ENCODE assay signal across 8 cellular contexts in genomic region chr10:109773818-109774440, GRCh38.
A peak's percentile ranks its signal among the peaks of the same experiment; 100 is the strongest.
DNase-seq lines count a peak whose midpoint lies in the region; ATAC-seq and TF ChIP-seq lines count a peak whose summit lies in the region.

No MANE protein-coding gene starts in this region.

- no peaks in the 10 kb centered on the region for H3K4me1 Mint-ChIP-seq in stimulated activated effector memory CD8-positive, alpha-beta T cell treated with anti-CD3 and anti-CD28 coated beads, Interleukin-12 subunit alpha, Interleukin-12 subunit beta, amount 100 ng/mL, for 72 hours

- H3K27ac Mint-ChIP-seq in stimulated activated effector memory CD8-positive, alpha-beta T cell treated with anti-CD3 and anti-CD28 coated beads, Interleukin-12 subunit alpha, Interleukin-12 subunit beta, amount 100 ng/mL, for 72 hours, result no peak overlapping the region

- DNase-seq in GM03348 (ENCODE audit: low spot score) (peak; percentile 60), SKM-1 (lab: John Stamatoyannopoulos, UW; ENCODE audit: unreplicated experiment) (peak; percentile 7), iris pigment epithelial cell (ENCODE audit: low read depth) (peak; percentile 48), gastrocnemius medialis (no peak), ecto neural progenitor cell (ENCODE audit: low spot score) (no peak)
- DNase-seq in stimulated activated effector memory CD8-positive, alpha-beta T cell treated with anti-CD3 and anti-CD28 coated beads, Interleukin-12 subunit alpha, Interleukin-12 subunit beta, amount 100 ng/mL, for 72 hours (ENCODE audit: low spot score in 2 of 2), result no peak

- no peaks in the 10 kb centered on the region for H3K4me1 ChIP-seq in gastrocnemius medialis

- no peaks in the 10 kb centered on the region for H3K36me3 Mint-ChIP-seq in stimulated activated effector memory CD8-positive, alpha-beta T cell treated with anti-CD3 and anti-CD28 coated beads, Interleukin-12 subunit alpha, Interleukin-12 subunit beta, amount 100 ng/mL, for 72 hours

- H3K27me3 ChIP-seq in gastrocnemius medialis, result no peaks in the 10 kb centered on the region

- TF ChIP-seq CTCF in gastrocnemius medialis (IDR thresholded peaks at IDR 0.05 in 4 of 5, conservative IDR thresholded peaks at IDR 0.05 in 1 of 5), result no peak

- H3K9me3 ChIP-seq in gastrocnemius medialis, result no peaks in the 10 kb centered on the region

- TF ChIP-seq POLR2A in gastrocnemius medialis (IDR thresholded peaks at IDR 0.05), result no peak

- intact Hi-C loops in gastrocnemius medialis (cut with DNase I; ENCODE audit: low total_unique reads), result no loop called here

- ATAC-seq in HG03175 (IDR thresholded peaks at IDR 0.05; ENCODE audit: unreplicated experiment) (peak; percentile 51), gastrocnemius medialis (no peak), HG03097 (IDR thresholded peaks at IDR 0.05; ENCODE audit: low FRiP score, unreplicated experiment) (no peak)
- ATAC-seq in stimulated activated effector memory CD8-positive, alpha-beta T cell treated with anti-CD3 and anti-CD28 coated beads, Interleukin-12 subunit alpha, Interleukin-12 subunit beta, amount 100 ng/mL, for 72 hours, result no peak

- H3K27ac ChIP-seq in gastrocnemius medialis, result no peak overlapping the region

- H3K36me3 ChIP-seq in gastrocnemius medialis, result no peaks in the 10 kb centered on the region

- H3K9me3 Mint-ChIP-seq in stimulated activated effector memory CD8-positive, alpha-beta T cell treated with anti-CD3 and anti-CD28 coated beads, Interleukin-12 subunit alpha, Interleukin-12 subunit beta, amount 100 ng/mL, for 72 hours, result no peaks in the 10 kb centered on the region

- H3K4me3 Mint-ChIP-seq in stimulated activated effector memory CD8-positive, alpha-beta T cell treated with anti-CD3 and anti-CD28 coated beads, Interleukin-12 subunit alpha, Interleukin-12 subunit beta, amount 100 ng/mL, for 72 hours, result no peak overlapping the region

- H3K4me3 ChIP-seq in gastrocnemius medialis, result no peak overlapping the region

- in situ Hi-C loops in gastrocnemius medialis (cut with MboI; ENCODE audit: low sequenced_read_pairs in 4 of 4), result no loop called here

Comparison
In these comparisons a context has a peak if more than half of its experiments do, and no peak if none do; other contexts are left out.
1. DNase-seq: peak in GM03348 (single experiment), SKM-1 (single experiment) and iris pigment epithelial cell (single experiment); none in gastrocnemius medialis (0 of 2), ecto neural progenitor cell (single experiment) and stimulated activated effector memory CD8-positive, alpha-beta T cell treated with anti-CD3 and anti-CD28 coated beads, Interleukin-12 subunit alpha, Interleukin-12 subunit beta, amount 100 ng/mL, for 72 hours (0 of 2).